8 cellular contexts compared by ENCODE assay signal in the genomic region with DNA sequence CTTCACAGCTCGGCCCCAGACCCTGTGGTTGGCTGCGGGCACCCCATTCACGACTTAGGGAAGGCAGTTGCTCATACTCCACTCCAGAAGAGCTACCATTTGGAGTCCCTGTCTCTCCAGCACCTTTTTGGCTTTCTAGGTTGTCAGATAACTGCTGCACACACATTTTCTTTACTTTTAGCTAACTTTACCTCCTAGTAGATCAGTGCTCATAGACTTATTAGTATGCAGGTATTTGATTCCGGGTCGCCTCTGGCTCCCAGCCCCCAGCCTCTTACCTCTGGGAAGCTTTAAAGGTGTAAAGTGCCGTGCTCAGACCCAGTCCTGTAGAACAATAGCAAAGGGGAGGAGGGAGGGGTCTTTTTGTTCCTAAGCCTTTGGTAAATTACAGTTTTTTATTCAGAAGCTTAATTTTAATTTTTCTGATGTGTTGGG.
DNase-seq lines count a peak whose midpoint lies in the region; ATAC-seq and TF ChIP-seq lines count a peak whose summit lies in the region.

No MANE protein-coding gene starts in this region.

- peak overlapping the region; percentile 69 for H3K4me3 ChIP-seq in A673 (ENCODE audit: low read depth, low read length, poor library complexity, severe bottlenecking)
- H3K4me3 ChIP-seq in H7 (ENCODE audit: insufficient read depth, low read depth, low read length) = peak overlapping the region; percentile 91
- H3K4me3 ChIP-seq in kidney epithelial cell (ENCODE audit: low read depth, low read length) = peak overlapping the region; percentile 76
- H3K4me3 ChIP-seq in thymus (ENCODE audit: low read length) = peak overlapping the region; percentile 76

- CTCF ChIA-PET in A673 (lab: Charles Lee) = interaction anchor here (0.7 kb wide), 1 partner anchor 145 kb away, joined by 3 read pairs; no protein-coding TSS in a partner anchor

- H3K27me3 Mint-ChIP-seq in activated naive CD8-positive, alpha-beta T cell = no peaks in the 10 kb centered on the region

- POLR2A ChIA-PET in A673 (lab: Charles Lee; ENCODE audit: low non-redundant PET) = interaction anchor here (0.7 kb wide), 1 partner anchor 45 kb away, joined by 3 read pairs; no protein-coding TSS in a partner anchor

- H3K27me3 ChIP-seq in A673 (replicated peaks; ENCODE audit: insufficient read depth, low read depth, low read length, poor library complexity) = no peaks in the 10 kb centered on the region
- H3K27me3 ChIP-seq in H7 (ENCODE audit: control insufficient read depth, insufficient read depth, low read length) = no peaks in the 10 kb centered on the region
- H3K27me3 ChIP-seq in kidney epithelial cell (ENCODE audit: control insufficient read depth, insufficient read depth, low read length) = no peaks in the 10 kb centered on the region
- H3K27me3 ChIP-seq in thymus (ENCODE audit: control insufficient read depth, insufficient read depth) = no peaks in the 10 kb centered on the region

- TF ChIP-seq CTCF in A673 (conservative IDR thresholded peaks at IDR 0.05; ENCODE audit: low read depth, low read length) (no peak), kidney epithelial cell (IDR thresholded peaks at IDR 0.05; ENCODE audit: insufficient read depth, low read length, poor library complexity, severe bottlenecking) (no peak)

- H3K9me3 ChIP-seq in A673 (ENCODE audit: low read depth, low read length, poor library complexity, severe bottlenecking) = no peaks in the 10 kb centered on the region
- no peaks in the 10 kb centered on the region for H3K9me3 ChIP-seq in thymus (ENCODE audit: control insufficient read depth)

- WGBS in thymus = 0% methylated on average over 6 of the region's 6 CpGs

- H3K4me3 Mint-ChIP-seq in activated naive CD8-positive, alpha-beta T cell = peak overlapping the region; percentile 97

- H3K4me1 Mint-ChIP-seq in activated naive CD8-positive, alpha-beta T cell (ENCODE audit: low read depth) = peaks cover 62% of the 10 kb centered on the region

- peak; percentile 36 for DNase-seq in A673 (ENCODE audit: low spot score)
- DNase-seq in H7 = peak; percentile 68
- no peak for DNase-seq in kidney epithelial cell (ENCODE audit: low read depth)
- no peak for DNase-seq in GF-D8 (lab: John Stamatoyannopoulos, UW)
- no peak for DNase-seq in OCI-M2 (lab: John Stamatoyannopoulos, UW; ENCODE audit: unreplicated experiment)

- no peaks in the 10 kb centered on the region for H3K9me3 Mint-ChIP-seq in activated naive CD8-positive, alpha-beta T cell (ENCODE audit: low read depth)

- peak overlapping the region; percentile 93 for H3K27ac Mint-ChIP-seq in activated naive CD8-positive, alpha-beta T cell

- H3K36me3 ChIP-seq in A673 (ENCODE audit: insufficient read depth, low read length, poor library complexity, severe bottlenecking) (no peaks in the 10 kb centered on the region), H7 (replicated peaks; ENCODE audit: control insufficient read depth, insufficient read depth, low read length) (no peaks in the 10 kb centered on the region; the same call in 1 of the 2 replicates), kidney epithelial cell (ENCODE audit: control insufficient read depth, insufficient read depth, low read length) (no peaks in the 10 kb centered on the region), thymus (ENCODE audit: control insufficient read depth, insufficient read depth) (no peaks in the 10 kb centered on the region)

- H3K36me3 Mint-ChIP-seq in activated naive CD8-positive, alpha-beta T cell = no peaks in the 10 kb centered on the region

- no TSS peak for BruUV-seq in A673 (replicated peaks; lab: Mats Ljungman, UMichigan)

- no peak for ATAC-seq in GM21737 (IDR thresholded peaks at IDR 0.05; ENCODE audit: unreplicated experiment)

- H3K27ac ChIP-seq in A673 (ENCODE audit: low read depth, low read length, poor library complexity, severe bottlenecking) = peak overlapping the region; percentile 85
- peak overlapping the region; percentile 92 for H3K27ac ChIP-seq in thymus (ENCODE audit: low read depth)

- H3K4me1 ChIP-seq in A673 (ENCODE audit: insufficient read depth, low read length, poor library complexity, severe bottlenecking) (peaks cover 17% of the 10 kb centered on the region), thymus (ENCODE audit: control insufficient read depth, insufficient read depth, low read length) (peaks cover 14% of the 10 kb centered on the region)

- intact Hi-C loops in A673 (cut with micrococcal nuclease; ENCODE audit: unreplicated experiment) = loop anchor here (5.0 kb wide), 1 partner anchor 78 kb away; no protein-coding TSS in a partner anchor

Comparison
In these comparisons a context has a peak if more than half of its experiments do, and no peak if none do; other contexts are left out.
1. DNase-seq: peak in A673 (single experiment) and H7 (single experiment); none in kidney epithelial cell (single experiment), GF-D8 (single experiment) and OCI-M2 (single experiment).
2. Peak in every context shown above with its lines, with median percentiles within 50 percentile points of each other: H3K4me3 ChIP-seq.